Comparison of ENCODE assay signal across 8 cellular contexts in genomic region chr7:139828880-139829653, GRCh38. TPM values are rescaled to one million over a fixed set of nuclear protein-coding genes. Genes with fewer than 3 reads are reported as not detected.
DNase-seq lines count a peak whose midpoint lies in the region; ATAC-seq and TF ChIP-seq lines count a peak whose summit lies in the region.

Gene TBXAS1, plus strand, starts transcription at chr7:139829264. Its CDS starts 127 bp downstream, at chr7:139829391.

- H3K9me3 Mint-ChIP-seq in Calu3 (ENCODE audit: low read depth, unreplicated experiment) (peaks cover 6% of the 10 kb centered on the region), T-cell (peaks cover 3 to 14% (median 5%) of the 10 kb centered on the region in 3 donors)

- BruUV-seq in Calu3 (replicated peaks; lab: Mats Ljungman, UMichigan): TSS peak; percentile 72

- peak within 1 kb of the TSS; percentile 99 for H3K27ac Mint-ChIP-seq in Calu3 (ENCODE audit: unreplicated experiment)
- H3K27ac Mint-ChIP-seq in T-cell: peak within 1 kb of the TSS; percentile 91 to 92

- CTCF ChIA-PET in Calu3 (lab: Charles Lee): no interaction called here
- CTCF ChIA-PET in T-cell (lab: Charles Lee): interaction anchor here in 1 of 2 donors (0.9 kb wide), 1 partner anchor 183 kb away, joined by 3 read pairs; no protein-coding TSS in a partner anchor

- DNase-seq in Calu3: peak; percentile 64
- peak in 5 of 34 experiments; percentile 1 to 38 (median 11) for DNase-seq in T-cell
- peak; percentile 40 for DNase-seq in foreskin melanocyte
- no peak for DNase-seq in posterior vena cava (ENCODE audit: low spot score)
- DNase-seq in EL: no peak
- DNase-seq in NCI-H1092 treated with DMSO at 0.1 percent for 48 hours (lab: John Stamatoyannopoulos, UW): no peak
- no peak for DNase-seq in NCI-H1436 (lab: John Stamatoyannopoulos, UW)

- peak; percentile 53 for ATAC-seq in HG02610 (IDR thresholded peaks at IDR 0.05; ENCODE audit: unreplicated experiment)
- peak; percentile 40 to 61 (median 56) for ATAC-seq in T-cell (replicated peaks in 1 of 4)

- H3K4me3 Mint-ChIP-seq in Calu3 (ENCODE audit: low read depth, unreplicated experiment): peak within 1 kb of the TSS; percentile 73
- H3K4me3 Mint-ChIP-seq in T-cell: peak within 1 kb of the TSS; percentile 73 to 76 (median 73)

- H3K36me3 Mint-ChIP-seq in Calu3 (ENCODE audit: insufficient read depth, unreplicated experiment) (peaks cover 20% of the 10 kb centered on the region), T-cell (peaks cover 11% of the 10 kb centered on the region)

- POLR2A ChIA-PET in T-cell (lab: Charles Lee): interaction anchor here in 1 of 2 donors (0.6 kb wide), 1 partner anchor 103 kb away, joined by 3 read pairs; no protein-coding TSS in a partner anchor

- no peaks in the 10 kb centered on the region for H3K27me3 Mint-ChIP-seq in Calu3 (ENCODE audit: unreplicated experiment)
- no peaks in the 10 kb centered on the region for H3K27me3 Mint-ChIP-seq in T-cell

- no peak for TF ChIP-seq CTCF in Calu3 (IDR thresholded peaks at IDR 0.05; ENCODE audit: unreplicated experiment)

- H3K4me1 Mint-ChIP-seq in Calu3 (ENCODE audit: low read depth, unreplicated experiment) (peaks cover 52% of the 10 kb centered on the region), T-cell (peaks cover 30 to 32% (median 32%) of the 10 kb centered on the region in 3 donors)

- intact Hi-C loops in Calu3 (cut with micrococcal nuclease; ENCODE audit: unreplicated experiment) (loop anchor here (1.0 to 2.0 kb wide), 3 partner anchors 54 to 182 kb away; no protein-coding TSS in a partner anchor), posterior vena cava (cut with DNase I) (no loop called here)

RNA-seq across cellular contexts. Expression of gene TBXAS1, which starts in this region (rescaled TPM):
- total RNA-seq in Calu3 (2022) (31.2 and 33.0 TPM in 2 replicates), T-cell (10 to 100 TPM in 2 of 5 donors, 1 to 10 TPM in 3; 5.2 to 14.2 (median 7.3) TPM), posterior vena cava (10 to 100 TPM; 15.7 to 23.7 TPM)

Comparison
In these comparisons a context has a peak if more than half of its experiments do, and no peak if none do; other contexts are left out.
1. DNase-seq: peak in Calu3 (single experiment) and foreskin melanocyte (single experiment); none in posterior vena cava (single experiment), EL (single experiment), NCI-H1092 treated with DMSO at 0.1 percent for 48 hours (single experiment) and NCI-H1436 (single experiment).